In the genomic region with DNA sequence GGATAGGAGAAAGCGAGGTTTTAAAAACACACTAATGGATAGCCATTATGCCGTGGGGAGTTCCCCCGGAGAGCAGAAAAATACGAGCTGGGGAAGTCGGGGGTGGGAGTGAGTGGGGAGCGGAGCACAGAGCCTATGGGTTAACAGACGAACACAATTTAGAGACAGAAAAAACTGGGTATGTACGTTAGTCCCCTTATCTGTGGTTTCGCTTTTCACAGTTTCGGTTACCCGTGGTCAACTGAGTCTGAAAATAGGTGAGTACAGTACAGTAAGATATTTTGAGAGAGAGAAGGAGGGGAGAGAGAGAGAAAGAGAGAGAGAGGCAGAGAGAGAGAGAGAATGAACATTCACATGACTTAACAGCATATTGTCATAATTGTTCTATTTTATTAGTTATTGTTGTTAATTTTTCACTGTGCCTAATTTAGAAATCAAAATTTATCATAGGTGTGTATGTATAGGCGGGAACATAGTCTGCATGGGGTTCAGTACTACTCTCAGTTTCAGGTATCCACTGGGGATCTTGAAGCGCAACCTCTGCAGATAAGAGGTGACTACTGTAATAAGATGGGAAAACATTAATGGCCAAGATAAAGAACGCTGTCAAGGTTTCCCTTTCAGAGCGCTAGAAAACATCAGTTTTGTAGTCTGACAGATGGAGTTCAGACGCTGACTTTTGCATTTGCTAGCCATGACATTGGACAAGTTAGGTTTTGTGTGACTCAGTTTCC, we compare ENCODE assay signal across 10 cellular contexts.
DNase-seq lines count a peak whose midpoint lies in the region; ATAC-seq lines count a peak whose summit lies in the region.
"Had no signal": no experiment of that assay in that cellular context is flagged by ENCODE, and none has a peak within 500 bp of the region (broad histone marks: within the 10 kb centered on the region; RNA-seq: fewer than 3 reads in every experiment).

No MANE protein-coding gene starts in this region.

- peak; percentile 89 for ATAC-seq in GM18511 (IDR thresholded peaks at IDR 0.05; ENCODE audit: unreplicated experiment)
- ATAC-seq in GM21723 (IDR thresholded peaks at IDR 0.05; ENCODE audit: unreplicated experiment): peak; percentile 96
- ATAC-seq in HG03469 (IDR thresholded peaks at IDR 0.05; ENCODE audit: unreplicated experiment): peak; percentile 96
- ATAC-seq: K562 had no signal

- H3K36me3 ChIP-seq in muscle layer of duodenum (ENCODE audit: control insufficient read depth in 1 of 2, insufficient read depth in 2 of 2, low read length in 2 of 2): no peaks in the 10 kb centered on the region

- no peak overlapping the region for H3K27ac ChIP-seq in muscle layer of duodenum (ENCODE audit: low read length)

- peak overlapping the region; percentile 45 to 48 for H3K4me3 ChIP-seq in muscle layer of duodenum (ENCODE audit: low read depth in 1 of 2, low read length in 2 of 2)
- H3K4me3 ChIP-seq: K562 had no signal

- no peak for DNase-seq in KG1 (lab: John Stamatoyannopoulos, UW)
- DNase-seq in stimulated activated CD4-positive, alpha-beta T cell treated with anti-CD3 and anti-CD28 coated beads, Interleukin-1b, Interleukin-23, amount 100 ng/mL, for 48 hours: no peak
- DNase-seq in NCI-H526 (lab: John Stamatoyannopoulos, UW): no peak
- no peak for DNase-seq in islet precursor cell
- DNase-seq: activated naive CD4-positive, alpha-beta T cell treated with Interleukin-2 at 50 U/mL for 16 hours had no signal

- no peaks in the 10 kb centered on the region for H3K27me3 ChIP-seq in muscle layer of duodenum (ENCODE audit: low read depth, low read length)

- H3K4me1 ChIP-seq in muscle layer of duodenum (ENCODE audit: control insufficient read depth in 1 of 2, insufficient read depth in 2 of 2, low read length in 2 of 2): no peaks in the 10 kb centered on the region

- no peaks in the 10 kb centered on the region for H3K9me3 ChIP-seq in muscle layer of duodenum (ENCODE audit: control insufficient read depth in 1 of 2, low read length in 2 of 2)
